8 cellular contexts compared by ENCODE assay signal in the genomic region with DNA sequence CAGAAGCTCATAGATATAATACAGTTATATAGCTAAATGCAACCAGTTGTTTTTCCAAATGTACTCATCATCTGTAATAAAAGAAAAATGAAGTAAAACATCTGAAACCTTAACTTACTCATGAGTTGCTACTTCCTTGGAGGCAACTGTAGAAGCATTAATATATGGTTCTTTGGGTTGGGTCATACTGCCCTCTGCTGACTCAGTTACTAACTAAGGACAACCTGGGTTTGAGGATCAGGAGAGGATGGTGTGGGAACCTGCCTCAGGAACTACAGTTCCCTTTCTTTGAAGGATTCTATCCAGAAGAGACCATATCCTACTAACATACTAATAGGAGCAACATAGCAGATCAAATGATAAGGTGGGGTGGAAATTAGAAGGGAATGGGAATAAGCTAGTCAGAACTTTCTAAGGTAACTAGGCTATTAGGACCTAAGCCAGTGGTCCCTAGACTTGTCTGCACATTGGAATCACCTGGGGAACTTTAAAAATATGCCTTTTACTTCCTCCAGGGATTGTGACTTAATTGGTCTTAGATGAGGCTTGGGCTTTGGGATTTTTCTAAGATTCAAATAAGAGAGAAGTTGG. TPM values are rescaled to one million over a fixed set of nuclear protein-coding genes. Genes with fewer than 3 reads are reported as not detected.
DNase-seq lines count a peak whose midpoint lies in the region; ATAC-seq, FAIRE-seq and TF ChIP-seq lines count a peak whose summit lies in the region.

No MANE protein-coding gene starts in this region.

- H3K27ac Mint-ChIP-seq in chondrocyte (ENCODE audit: unreplicated experiment): peak overlapping the region; percentile 51

- H3K4me3 Mint-ChIP-seq in chondrocyte (ENCODE audit: unreplicated experiment): no peak overlapping the region

- ATAC-seq in HG02678 (IDR thresholded peaks at IDR 0.05; ENCODE audit: unreplicated experiment) (peak; percentile 56), lower lobe of right lung (peak; percentile 68 to 77), HG03460 (IDR thresholded peaks at IDR 0.05; ENCODE audit: unreplicated experiment) (no peak)

- H3K27ac ChIP-seq in lower lobe of right lung: no peak overlapping the region

- H3K4me1 ChIP-seq in lower lobe of right lung: no peaks in the 10 kb centered on the region

- no peaks in the 10 kb centered on the region for H3K9me3 ChIP-seq in lower lobe of right lung

- peaks cover 30% of the 10 kb centered on the region for H3K36me3 Mint-ChIP-seq in chondrocyte (ENCODE audit: low read depth)

- H3K4me1 Mint-ChIP-seq in chondrocyte (ENCODE audit: low read depth): peaks cover 8% of the 10 kb centered on the region

- H3K27me3 Mint-ChIP-seq in chondrocyte (ENCODE audit: low read depth): no peaks in the 10 kb centered on the region

- H3K4me3 ChIP-seq in lower lobe of right lung: no peak overlapping the region

- peak; percentile 50 for FAIRE-seq in RCC 7860 (lab: Jason Lieb, UNC)

- intact Hi-C loops in lower lobe of right lung (cut with DNase I): no loop called here

- peak; percentile 79 for TF ChIP-seq CTCF in chondrocyte (IDR thresholded peaks at IDR 0.05)
- peak; percentile 45 for TF ChIP-seq CTCF in lower lobe of right lung (IDR thresholded peaks at IDR 0.05)

- H3K27me3 ChIP-seq in lower lobe of right lung (ENCODE audit: low read depth): no peaks in the 10 kb centered on the region

- no peaks in the 10 kb centered on the region for H3K9me3 Mint-ChIP-seq in chondrocyte (ENCODE audit: low read depth)

- H3K36me3 ChIP-seq in lower lobe of right lung: peaks cover 74% of the 10 kb centered on the region

- peak; percentile 30 for DNase-seq in stimulated activated CD4-positive, alpha-beta T cell treated with anti-CD3 and anti-CD28 coated beads, Interleukin-15, amount 100 ng/mL, for 24 hours
- no peak for DNase-seq in stimulated activated CD4-positive, alpha-beta T cell treated with anti-CD3 and anti-CD28 coated beads, Interleukin-2, amount 100 ng/mL, for 24 hours
- peak; percentile 30 for DNase-seq in RCC 7860 (ENCODE audit: low spot score)
- DNase-seq in chondrocyte (ENCODE audit: low spot score): no peak
- DNase-seq in lower lobe of right lung: no peak
- no peak for DNase-seq in activated effector memory CD4-positive, alpha-beta T cell treated with anti-CD3 and anti-CD28 coated beads, Interleukin-2, amount 50 U/mL, for 16 hours

RNA-seq across cellular contexts. Expression of a gene that starts 20.7 kb away (rescaled TPM):
- 20.8 to 29.8 TPM (median 21.3 TPM) in 3 replicates for total RNA-seq in chondrocyte
- 33.1 TPM for total RNA-seq in lower lobe of right lung

RNA-seq across cellular contexts. Expression of a gene that starts 20.8 kb away (rescaled TPM):
- 14.4 to 19.1 TPM (median 14.5 TPM) in 3 replicates for total RNA-seq in chondrocyte
- 16.4 TPM for total RNA-seq in lower lobe of right lung

RNA-seq across cellular contexts. Expression of a gene that starts 51.9 kb away (rescaled TPM):
- 28.8 to 32.3 TPM (median 29.5 TPM) in 3 replicates for total RNA-seq in chondrocyte
- 8.1 TPM for total RNA-seq in lower lobe of right lung

Comparison
In these comparisons a context has a peak if more than half of its experiments do, and no peak if none do; other contexts are left out.
1. DNase-seq: peak in stimulated activated CD4-positive, alpha-beta T cell treated with anti-CD3 and anti-CD28 coated beads, Interleukin-15, amount 100 ng/mL, for 24 hours (single experiment) and RCC 7860 (single experiment); none in stimulated activated CD4-positive, alpha-beta T cell treated with anti-CD3 and anti-CD28 coated beads, Interleukin-2, amount 100 ng/mL, for 24 hours (0 of 2), chondrocyte (single experiment), lower lobe of right lung (single experiment) and activated effector memory CD4-positive, alpha-beta T cell treated with anti-CD3 and anti-CD28 coated beads, Interleukin-2, amount 50 U/mL, for 16 hours (single experiment).